8 cellular contexts compared by ENCODE assay signal in genomic region chr4:54099959-54100606, GRCh38. TPM values are rescaled to one million over a fixed set of nuclear protein-coding genes. Genes with fewer than 3 reads are reported as not detected.
DNase-seq lines count a peak whose midpoint lies in the region; ATAC-seq, FAIRE-seq and TF ChIP-seq lines count a peak whose summit lies in the region.

Gene GSX2, plus strand, starts transcription at chr4:54100163. Its CDS starts 182 bp downstream, at chr4:54100345.

- no peaks in the 10 kb centered on the region for H3K36me3 ChIP-seq in GM12878 (ENCODE audit: control insufficient read depth in 2 of 2, insufficient read depth in 2 of 2, low read length in 1 of 2)
- no peaks in the 10 kb centered on the region for H3K36me3 ChIP-seq in HepG2 (replicated peaks in 1 of 2; ENCODE audit: control insufficient read depth in 1 of 2, insufficient read depth in 2 of 2, low read length in 2 of 2)
- no peaks in the 10 kb centered on the region for H3K36me3 ChIP-seq in upper lobe of right lung

- TF ChIP-seq CTCF in GM12878 (IDR thresholded peaks at IDR 0.05 in 2 of 3, conservative IDR thresholded peaks at IDR 0.05 in 1 of 3; ENCODE audit: control insufficient read depth in 2 of 3, extremely low read depth in 1 of 3, insufficient read depth in 1 of 3, low read depth in 3 of 3, low read length in 3 of 3) (no peak), HepG2 (CRISPR knock-in tag; IDR thresholded peaks at IDR 0.05) (no peak), upper lobe of right lung (IDR thresholded peaks at IDR 0.05) (no peak)

- RAD21 ChIA-PET in GM12878 (lab: Charles Lee; ENCODE audit: unreplicated experiment), result no interaction called here

- peaks cover 84% of the 10 kb centered on the region for H3K27me3 Mint-ChIP-seq in activated naive CD4-positive, alpha-beta T cell treated with anti-CD3 and anti-CD28 coated beads for 36 hours (ENCODE audit: low read depth)

- DNase-seq in activated naive CD4-positive, alpha-beta T cell treated with anti-CD3 and anti-CD28 coated beads for 36 hours, result no peak
- DNase-seq in activated naive CD4-positive, alpha-beta T cell (lab: John Stamatoyannopoulos, UW), result no peak
- no peak for DNase-seq in GM12878 (ENCODE audit: low read depth, low spot score)
- DNase-seq in HepG2 (ENCODE audit: low spot score), result no peak
- no peak for DNase-seq in upper lobe of right lung
- no peak for DNase-seq in stimulated activated CD8-positive, alpha-beta memory T cell treated with anti-CD3 and anti-CD28 coated beads, Interleukin-4, amount 100 ng/mL, for 48 hours

- H3K27ac ChIP-seq in GM12878 (ENCODE audit: control insufficient read depth, insufficient read depth) (no peak within 1 kb of the TSS), HepG2 (ENCODE audit: extremely low read length, insufficient read depth, low read length) (no peak within 1 kb of the TSS), upper lobe of right lung (no peak within 1 kb of the TSS)

- SMC1A ChIA-PET in GM12878 (lab: Charles Lee; ENCODE audit: uncharacterized antibody, unreplicated experiment), result no interaction called here

- ATAC-seq in GM12878 (peak; percentile 10; the same call in 1 of the 3 replicates), HepG2 (peak; percentile 45), upper lobe of right lung (no peak), HG02642 (IDR thresholded peaks at IDR 0.05; ENCODE audit: poor library complexity, unreplicated experiment) (no peak), GM18861 (IDR thresholded peaks at IDR 0.05; ENCODE audit: unreplicated experiment) (no peak)

- H3K4me3 Mint-ChIP-seq in activated naive CD4-positive, alpha-beta T cell treated with anti-CD3 and anti-CD28 coated beads for 36 hours, result peak within 1 kb of the TSS; percentile 58

- H3K36me3 Mint-ChIP-seq in activated naive CD4-positive, alpha-beta T cell treated with anti-CD3 and anti-CD28 coated beads for 36 hours (ENCODE audit: low read depth), result no peaks in the 10 kb centered on the region

- 2% methylated on average over 42 of the region's 62 CpGs for WGBS in GM12878 (ENCODE audit: insufficient coverage, insufficient replicate concordance, low lambda C conversion rate, missing lambda C conversion rate)
- WGBS in HepG2 (ENCODE audit: low lambda C conversion rate), result 0% methylated on average over 10 of the region's 62 CpGs

- H3K9me3 ChIP-seq in GM12878 (replicated peaks; ENCODE audit: control insufficient read depth, insufficient read depth, low read length) (no peaks in the 10 kb centered on the region), HepG2 (ENCODE audit: low read length) (no peaks in the 10 kb centered on the region), upper lobe of right lung (no peaks in the 10 kb centered on the region)

- POLR2A ChIA-PET in GM12878 (lab: Charles Lee) (no interaction called here), HepG2 (lab: Yijun Ruan, JAX) (interaction anchor here (1.2 kb wide), 1 partner anchor 15 kb away, joined by 3 read pairs; no protein-coding TSS in a partner anchor)

- peaks cover 50% of the 10 kb centered on the region for H3K4me1 Mint-ChIP-seq in activated naive CD4-positive, alpha-beta T cell treated with anti-CD3 and anti-CD28 coated beads for 36 hours (ENCODE audit: low read depth)

- H3K27ac Mint-ChIP-seq in activated naive CD4-positive, alpha-beta T cell treated with anti-CD3 and anti-CD28 coated beads for 36 hours, result no peak within 1 kb of the TSS

- TF ChIP-seq RAD21 in GM12878 (IDR thresholded peaks at IDR 0.05; ENCODE audit: insufficient read depth, low read depth, low read length) (no peak), HepG2 (CRISPR knock-in tag; IDR thresholded peaks at IDR 0.05) (no peak)

- CTCF ChIA-PET in activated naive CD4-positive, alpha-beta T cell treated with anti-CD3 and anti-CD28 coated beads for 36 hours (lab: Charles Lee), result no interaction called here
- CTCF ChIA-PET in GM12878 (lab: Yijun Ruan, JAX) (no interaction called here), HepG2 (lab: Yijun Ruan, JAX; ENCODE audit: low intra/inter-chr PET ratio, low total read pairs) (no interaction called here)

- H3K79me2 ChIP-seq in GM12878 (ENCODE audit: control insufficient read depth, insufficient read depth, low read length) (no peaks in the 10 kb centered on the region), HepG2 (ENCODE audit: insufficient read depth, low read length) (no peaks in the 10 kb centered on the region)

- H3K4me2 ChIP-seq in GM12878 (ENCODE audit: control insufficient read depth, insufficient read depth) (peak within 1 kb of the TSS; percentile 62), HepG2 (ENCODE audit: low read depth, low read length) (peak within 1 kb of the TSS; percentile 69)

- H2AFZ ChIP-seq in GM12878 (ENCODE audit: control insufficient read depth, low read depth, low read length) (no peak within 1 kb of the TSS), HepG2 (ENCODE audit: low read length) (peak within 1 kb of the TSS; percentile 54)

- TF ChIP-seq EP300 in GM12878 (IDR thresholded peaks at IDR 0.05; ENCODE audit: borderline replicate concordance in 1 of 2, control insufficient read depth in 1 of 2, low read depth in 2 of 2, low read length in 2 of 2), result no peak
- TF ChIP-seq EP300 in HepG2 (IDR thresholded peaks at IDR 0.05; ENCODE audit: low read depth in 2 of 2, low read length in 2 of 2), result no peak
- TF ChIP-seq EP300 in HepG2 (CRISPR knock-in tag; IDR thresholded peaks at IDR 0.05; ENCODE audit: borderline replicate concordance), result no peak

- H3K4me1 ChIP-seq in GM12878 (ENCODE audit: control insufficient read depth, insufficient read depth, low read length), result peaks cover 7% of the 10 kb centered on the region
- peaks cover 30% of the 10 kb centered on the region for H3K4me1 ChIP-seq in HepG2 (ENCODE audit: insufficient read depth, low read length)
- H3K4me1 ChIP-seq in upper lobe of right lung, result peaks cover 23% of the 10 kb centered on the region

- intact Hi-C loops in activated naive CD4-positive, alpha-beta T cell treated with anti-CD3 and anti-CD28 coated beads for 36 hours (cut with micrococcal nuclease), result loop anchor here (1.0 to 5.0 kb wide), 3 partner anchors 8 to 193 kb away; partner anchors contain the start of gene PDGFRA
- intact Hi-C loops in GM12878 (cut with micrococcal nuclease; ENCODE audit: unreplicated experiment), result no loop called here
- intact Hi-C loops in HepG2 (cut with micrococcal nuclease; ENCODE audit: unreplicated experiment), result no loop called here
- intact Hi-C loops in upper lobe of right lung (cut with DNase I), result no loop called here

- H3K9me3 Mint-ChIP-seq in activated naive CD4-positive, alpha-beta T cell treated with anti-CD3 and anti-CD28 coated beads for 36 hours, result no peaks in the 10 kb centered on the region

- FAIRE-seq in GM12878 (lab: Jason Lieb, UNC) (no peak), HepG2 (lab: Jason Lieb, UNC) (no peak)

- no peaks in the 10 kb centered on the region for H4K20me1 ChIP-seq in GM12878 (ENCODE audit: control insufficient read depth, insufficient read depth)
- H4K20me1 ChIP-seq in HepG2 (ENCODE audit: insufficient read depth, low read length), result no peaks in the 10 kb centered on the region

- peak within 1 kb of the TSS; percentile 50 for H3K4me3 ChIP-seq in GM12878
- H3K4me3 ChIP-seq in HepG2 (replicated peaks in 1 of 3; ENCODE audit: insufficient read depth in 1 of 3, low read depth in 2 of 3, low read length in 3 of 3), result peak within 1 kb of the TSS; percentile 40 to 63 (median 45); a peak in 4 of 6 replicates
- peak within 1 kb of the TSS; percentile 19 for H3K4me3 ChIP-seq in upper lobe of right lung

- H3K9ac ChIP-seq in GM12878 (ENCODE audit: control insufficient read depth, insufficient read depth, low read length), result no peak within 1 kb of the TSS
- no peak within 1 kb of the TSS for H3K9ac ChIP-seq in HepG2 (ENCODE audit: insufficient read depth, low read depth, low read length)

- H3K27me3 ChIP-seq in GM12878 (replicated peaks in 1 of 2; ENCODE audit: control insufficient read depth in 2 of 2, insufficient read depth in 2 of 2, low read length in 1 of 2) (peaks cover 30 to 31% of the 10 kb centered on the region in 2 experiments), HepG2 (ENCODE audit: control insufficient read depth in 1 of 2, insufficient read depth in 2 of 2, low read length in 2 of 2) (peaks cover 8 to 89% of the 10 kb centered on the region in 2 experiments), upper lobe of right lung (peaks cover 98% of the 10 kb centered on the region)

- in situ Hi-C loops in GM12878 (cut with MboI) (no loop called here), HepG2 (cut with HindIII; ENCODE audit: extremely low pct_ligation_motif_present, low pct_unique_long_range_greater_than_20kb) (no loop called here)

- BruUV-seq in GM12878 (replicated peaks; lab: Mats Ljungman, UMichigan), result no TSS peak
- BruUV-seq in HepG2 (replicated peaks; lab: Mats Ljungman, UMichigan), result no TSS peak

- TF ChIP-seq POLR2A in GM12878 (IDR thresholded peaks at IDR 0.05; ENCODE audit: low read depth, low read length) (no peak), HepG2 (IDR thresholded peaks at IDR 0.05; ENCODE audit: insufficient read depth in 1 of 2, low read depth in 2 of 2, low read length in 2 of 2) (no peak)

RNA-seq across cellular contexts. Expression of gene GSX2, which starts in this region (rescaled TPM):
- not detected for total RNA-seq in activated naive CD4-positive, alpha-beta T cell treated with anti-CD3 and anti-CD28 coated beads for 36 hours
- not detected in 2 replicates for total RNA-seq in GM12878 (2013; cell fraction: nucleolus; rRNA removed)
- total RNA-seq in GM12878 (2014; rRNA removed) (0.40 TPM in 1 of 2 replicates, not detected in the other), GM12878 (2014; rRNA removed; fragmentation: Illumina TruSeq; extraction: Trizol) (0.18 and 0.58 TPM in 2 replicates), GM12878 (2021) (0.32 and 0.54 TPM in 2 replicates), HepG2 (2016; rRNA removed; fragmentation: Illumina TruSeq; extraction: Trizol) (not detected in 2 replicates), upper lobe of right lung (not detected)
- polyA plus RNA-seq in GM12878 (2011; ENCODE audit: low read depth), result not detected
- polyA plus RNA-seq in GM12878 (2011; rRNA removed) (not detected in 2 replicates), GM12878 (2014; fragmentation: Illumina TruSeq; extraction: Trizol) (not detected in 2 replicates), GM12878 (2014; fragmentation: Nextera tagmentation; extraction: Ambion mirVana) (under 1 TPM in 1 of 2 experiments, not detected in 1; 0.04 TPM), GM12878 (2014; rRNA removed) (0.20 and 0.50 TPM in 2 replicates), GM12878 (2016; fragmentation: Nextera tagmentation; extraction: Ambion mirVana) (not detected), HepG2 (2011; rRNA removed) (not detected in 2 replicates)
- polyA plus RNA-seq in GM12878 (2011; cell fraction: cytosol; rRNA removed), result not detected in 2 replicates
- polyA plus RNA-seq in GM12878 (2011; cell fraction: nucleus; rRNA removed), result not detected in 2 replicates
- polyA plus RNA-seq in GM12878 (2012), result not detected in 2 replicates
- not detected in 2 replicates for polyA minus RNA-seq in GM12878 (2011; rRNA and poly(A)+ RNA removed)
- polyA minus RNA-seq in GM12878 (2011; cell fraction: cytosol; rRNA and poly(A)+ RNA removed), result not detected in 2 replicates
- not detected in 2 replicates for polyA minus RNA-seq in GM12878 (2011; cell fraction: nucleus; rRNA and poly(A)+ RNA removed)
- total RNA-seq in HepG2 (2016; cell fraction: cytosol; rRNA removed; fragmentation: Illumina TruSeq; extraction: Trizol; ENCODE audit: low read depth), result not detected in 2 replicates
- total RNA-seq in HepG2 (2016; cell fraction: insoluble cytoplasmic fraction; rRNA removed; fragmentation: Illumina TruSeq; extraction: Trizol), result not detected in 2 replicates
- total RNA-seq in HepG2 (2016; cell fraction: membrane; rRNA removed; fragmentation: Illumina TruSeq; extraction: Trizol), result not detected in 2 replicates
- total RNA-seq in HepG2 (2016; cell fraction: nucleus; rRNA removed; fragmentation: Illumina TruSeq; extraction: Trizol), result not detected in 2 replicates
- not detected in 2 replicates for polyA plus RNA-seq in HepG2 (2011; cell fraction: cytosol; rRNA removed)
- not detected in 2 replicates for polyA plus RNA-seq in HepG2 (2011; cell fraction: nucleus; rRNA removed)
- not detected in 2 replicates for polyA plus RNA-seq in HepG2 (2012)
- polyA plus RNA-seq in HepG2 (2016; cell fraction: cytosol; fragmentation: Illumina TruSeq; extraction: Trizol; ENCODE audit: low read depth), result not detected in 2 replicates
- not detected in 2 replicates for polyA plus RNA-seq in HepG2 (2016; cell fraction: insoluble cytoplasmic fraction; fragmentation: Illumina TruSeq; extraction: Trizol; ENCODE audit: low read depth)
- polyA plus RNA-seq in HepG2 (2016; cell fraction: membrane; fragmentation: Illumina TruSeq; extraction: Trizol; ENCODE audit: low read depth), result not detected in 2 replicates
- polyA plus RNA-seq in HepG2 (2016; cell fraction: nucleus; fragmentation: Illumina TruSeq; extraction: Trizol; ENCODE audit: insufficient read depth, low read depth), result not detected in 2 replicates
- polyA minus RNA-seq in HepG2 (2011; rRNA and poly(A)+ RNA removed; ENCODE audit: low replicate concordance), result not detected in 2 replicates
- polyA minus RNA-seq in HepG2 (2011; cell fraction: cytosol; rRNA and poly(A)+ RNA removed), result not detected in 2 replicates
- not detected in 2 replicates for polyA minus RNA-seq in HepG2 (2011; cell fraction: nucleus; rRNA and poly(A)+ RNA removed)

Comparison
In these comparisons a context has a peak if more than half of its experiments do, and no peak if none do; other contexts are left out.
1. Peak in ATAC-seq, H3K4me3 ChIP-seq and H3K4me2 ChIP-seq in GM12878; RNA of the gene not detected or under 1 TPM.
2. Peak in ATAC-seq, H3K4me3 ChIP-seq and H3K4me2 ChIP-seq in HepG2; RNA of the gene not detected or under 1 TPM.